ENCODE assay signal across 2 cellular contexts in the genomic region with DNA sequence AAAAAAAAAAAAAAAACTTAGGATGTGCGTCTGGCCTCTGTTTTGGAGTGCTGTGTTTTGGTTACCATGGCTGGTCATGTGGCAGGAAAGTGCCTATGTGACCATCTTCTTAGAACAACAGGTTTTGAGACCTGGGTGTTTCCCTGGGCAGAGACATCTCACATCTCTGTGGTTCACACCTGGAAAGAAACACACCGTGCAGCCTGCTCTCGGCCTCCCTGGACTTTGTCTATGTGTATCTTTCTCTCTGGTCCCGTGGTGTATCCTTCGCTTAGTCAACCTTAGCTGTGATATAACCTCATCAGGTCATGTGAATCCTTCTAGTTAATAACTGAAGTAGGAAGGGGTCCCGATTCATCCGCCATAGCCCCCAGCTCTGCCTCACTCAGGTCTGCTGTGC.
TF ChIP-seq lines count a peak whose summit lies in the region.

No MANE protein-coding gene starts in this region.

TF ChIP-seq in GM12878, 131 proteins besides CTCF, POLR2A, EP300 and RAD21 (continues in another document):
- TF ChIP-seq RCOR1 (conservative IDR thresholded peaks at IDR 0.05; ENCODE audit: low read depth, low read length): no peak
- TF ChIP-seq, protein P1, sequence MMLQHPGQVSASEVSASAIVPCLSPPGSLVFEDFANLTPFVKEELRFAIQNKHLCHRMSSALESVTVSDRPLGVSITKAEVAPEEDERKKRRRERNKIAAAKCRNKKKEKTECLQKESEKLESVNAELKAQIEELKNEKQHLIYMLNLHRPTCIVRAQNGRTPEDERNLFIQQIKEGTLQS (IDR thresholded peaks at IDR 0.05; ENCODE audit: borderline replicate concordance, extremely low read depth, low read depth, low read length): no peak
- TF ChIP-seq ESRRA (IDR thresholded peaks at IDR 0.05; ENCODE audit: low read length): no peak
- no peak for TF ChIP-seq ZBED1 (IDR thresholded peaks at IDR 0.05; ENCODE audit: borderline replicate concordance)
- TF ChIP-seq, protein P2, sequence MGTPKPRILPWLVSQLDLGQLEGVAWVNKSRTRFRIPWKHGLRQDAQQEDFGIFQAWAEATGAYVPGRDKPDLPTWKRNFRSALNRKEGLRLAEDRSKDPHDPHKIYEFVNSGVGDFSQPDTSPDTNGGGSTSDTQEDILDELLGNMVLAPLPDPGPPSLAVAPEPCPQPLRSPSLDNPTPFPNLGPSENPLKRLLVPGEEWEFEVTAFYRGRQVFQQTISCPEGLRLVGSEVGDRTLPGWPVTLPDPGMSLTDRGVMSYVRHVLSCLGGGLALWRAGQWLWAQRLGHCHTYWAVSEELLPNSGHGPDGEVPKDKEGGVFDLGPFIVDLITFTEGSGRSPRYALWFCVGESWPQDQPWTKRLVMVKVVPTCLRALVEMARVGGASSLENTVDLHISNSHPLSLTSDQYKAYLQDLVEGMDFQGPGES (IDR thresholded peaks at IDR 0.05): no peak
- TF ChIP-seq, protein P3, sequence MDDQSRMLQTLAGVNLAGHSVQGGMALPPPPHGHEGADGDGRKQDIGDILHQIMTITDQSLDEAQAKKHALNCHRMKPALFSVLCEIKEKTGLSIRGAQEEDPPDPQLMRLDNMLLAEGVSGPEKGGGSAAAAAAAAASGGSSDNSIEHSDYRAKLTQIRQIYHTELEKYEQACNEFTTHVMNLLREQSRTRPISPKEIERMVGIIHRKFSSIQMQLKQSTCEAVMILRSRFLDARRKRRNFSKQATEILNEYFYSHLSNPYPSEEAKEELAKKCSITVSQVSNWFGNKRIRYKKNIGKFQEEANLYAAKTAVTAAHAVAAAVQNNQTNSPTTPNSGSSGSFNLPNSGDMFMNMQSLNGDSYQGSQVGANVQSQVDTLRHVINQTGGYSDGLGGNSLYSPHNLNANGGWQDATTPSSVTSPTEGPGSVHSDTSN (IDR thresholded peaks at IDR 0.05; ENCODE audit: insufficient replicate concordance, low read depth, low read length): no peak
- TF ChIP-seq SREBF2 (IDR thresholded peaks at IDR 0.05; ENCODE audit: low read length): no peak
- TF ChIP-seq, protein P4, sequence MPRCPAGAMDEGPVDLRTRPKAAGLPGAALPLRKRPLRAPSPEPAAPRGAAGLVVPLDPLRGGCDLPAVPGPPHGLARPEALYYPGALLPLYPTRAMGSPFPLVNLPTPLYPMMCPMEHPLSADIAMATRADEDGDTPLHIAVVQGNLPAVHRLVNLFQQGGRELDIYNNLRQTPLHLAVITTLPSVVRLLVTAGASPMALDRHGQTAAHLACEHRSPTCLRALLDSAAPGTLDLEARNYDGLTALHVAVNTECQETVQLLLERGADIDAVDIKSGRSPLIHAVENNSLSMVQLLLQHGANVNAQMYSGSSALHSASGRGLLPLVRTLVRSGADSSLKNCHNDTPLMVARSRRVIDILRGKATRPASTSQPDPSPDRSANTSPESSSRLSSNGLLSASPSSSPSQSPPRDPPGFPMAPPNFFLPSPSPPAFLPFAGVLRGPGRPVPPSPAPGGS (IDR thresholded peaks at IDR 0.05; ENCODE audit: borderline replicate concordance, insufficient read depth, low read depth, low read length, poor library complexity, severe bottlenecking): no peak
- TF ChIP-seq, protein P5, sequence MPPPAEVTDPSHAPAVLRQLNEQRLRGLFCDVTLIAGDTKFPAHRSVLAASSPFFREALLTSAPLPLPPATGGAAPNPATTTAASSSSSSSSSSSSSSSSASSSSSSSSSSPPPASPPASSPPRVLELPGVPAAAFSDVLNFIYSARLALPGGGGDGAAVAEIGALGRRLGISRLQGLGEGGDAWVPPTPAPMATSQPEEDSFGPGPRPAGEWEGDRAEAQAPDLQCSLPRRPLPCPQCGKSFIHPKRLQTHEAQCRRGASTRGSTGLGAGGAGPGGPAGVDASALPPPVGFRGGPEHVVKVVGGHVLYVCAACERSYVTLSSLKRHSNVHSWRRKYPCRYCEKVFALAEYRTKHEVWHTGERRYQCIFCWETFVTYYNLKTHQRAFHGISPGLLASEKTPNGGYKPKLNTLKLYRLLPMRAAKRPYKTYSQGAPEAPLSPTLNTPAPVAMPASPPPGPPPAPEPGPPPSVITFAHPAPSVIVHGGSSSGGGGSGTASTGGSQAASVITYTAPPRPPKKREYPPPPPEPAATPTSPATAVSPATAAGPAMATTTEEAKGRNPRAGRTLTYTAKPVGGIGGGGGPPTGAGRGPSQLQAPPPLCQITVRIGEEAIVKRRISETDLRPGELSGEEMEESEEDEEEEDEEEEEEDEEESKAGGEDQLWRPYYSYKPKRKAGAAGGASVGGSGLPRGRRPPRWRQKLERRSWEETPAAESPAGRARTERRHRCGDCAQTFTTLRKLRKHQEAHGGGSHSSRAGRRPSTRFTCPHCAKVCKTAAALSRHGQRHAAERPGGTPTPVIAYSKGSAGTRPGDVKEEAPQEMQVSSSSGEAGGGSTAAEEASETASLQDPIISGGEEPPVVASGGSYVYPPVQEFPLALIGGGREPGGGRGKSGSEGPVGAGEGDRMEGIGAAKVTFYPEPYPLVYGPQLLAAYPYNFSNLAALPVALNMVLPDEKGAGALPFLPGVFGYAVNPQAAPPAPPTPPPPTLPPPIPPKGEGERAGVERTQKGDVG (CRISPR knock-in tag; IDR thresholded peaks at IDR 0.05): no peak
- TF ChIP-seq STAT1 (conservative IDR thresholded peaks at IDR 0.05): no peak
- TF ChIP-seq, protein P6, sequence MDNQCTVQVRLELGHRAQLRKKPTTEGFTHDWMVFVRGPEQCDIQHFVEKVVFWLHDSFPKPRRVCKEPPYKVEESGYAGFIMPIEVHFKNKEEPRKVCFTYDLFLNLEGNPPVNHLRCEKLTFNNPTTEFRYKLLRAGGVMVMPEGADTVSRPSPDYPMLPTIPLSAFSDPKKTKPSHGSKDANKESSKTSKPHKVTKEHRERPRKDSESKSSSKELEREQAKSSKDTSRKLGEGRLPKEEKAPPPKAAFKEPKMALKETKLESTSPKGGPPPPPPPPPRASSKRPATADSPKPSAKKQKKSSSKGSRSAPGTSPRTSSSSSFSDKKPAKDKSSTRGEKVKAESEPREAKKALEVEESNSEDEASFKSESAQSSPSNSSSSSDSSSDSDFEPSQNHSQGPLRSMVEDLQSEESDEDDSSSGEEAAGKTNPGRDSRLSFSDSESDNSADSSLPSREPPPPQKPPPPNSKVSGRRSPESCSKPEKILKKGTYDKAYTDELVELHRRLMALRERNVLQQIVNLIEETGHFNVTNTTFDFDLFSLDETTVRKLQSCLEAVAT (IDR thresholded peaks at IDR 0.05): no peak

TF ChIP-seq in HepG2, 621 proteins besides CTCF, POLR2A, EP300 and RAD21:
- TF ChIP-seq, protein P7, sequence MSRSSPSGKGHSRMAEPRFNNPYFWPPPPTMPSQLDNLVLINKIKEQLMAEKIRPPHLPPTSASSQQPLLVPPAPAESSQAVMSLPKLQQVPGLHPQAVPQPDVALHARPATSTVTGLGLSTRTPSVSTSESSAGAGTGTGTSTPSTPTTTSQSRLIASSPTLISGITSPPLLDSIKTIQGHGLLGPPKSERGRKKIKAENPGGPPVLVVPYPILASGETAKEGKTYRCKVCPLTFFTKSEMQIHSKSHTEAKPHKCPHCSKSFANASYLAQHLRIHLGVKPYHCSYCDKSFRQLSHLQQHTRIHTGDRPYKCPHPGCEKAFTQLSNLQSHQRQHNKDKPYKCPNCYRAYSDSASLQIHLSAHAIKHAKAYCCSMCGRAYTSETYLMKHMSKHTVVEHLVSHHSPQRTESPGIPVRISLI (CRISPR knock-in tag; IDR thresholded peaks at IDR 0.05; ENCODE audit: borderline replicate concordance): peak; percentile 71; the same call in 1 of the 2 replicates
- 0 out of 2 replicates have a peak, but pooled peaks have one; percentile 18 for TF ChIP-seq RXRB (CRISPR knock-in tag; IDR thresholded peaks at IDR 0.05; ENCODE audit: borderline replicate concordance)
- peak; percentile 33; the same call in 1 of the 2 replicates for TF ChIP-seq SAP130 (CRISPR knock-in tag; IDR thresholded peaks at IDR 0.05; ENCODE audit: low read depth)
- TF ChIP-seq ZNF121 (CRISPR knock-in tag; IDR thresholded peaks at IDR 0.05): peak; percentile 81
- TF ChIP-seq, protein P8, sequence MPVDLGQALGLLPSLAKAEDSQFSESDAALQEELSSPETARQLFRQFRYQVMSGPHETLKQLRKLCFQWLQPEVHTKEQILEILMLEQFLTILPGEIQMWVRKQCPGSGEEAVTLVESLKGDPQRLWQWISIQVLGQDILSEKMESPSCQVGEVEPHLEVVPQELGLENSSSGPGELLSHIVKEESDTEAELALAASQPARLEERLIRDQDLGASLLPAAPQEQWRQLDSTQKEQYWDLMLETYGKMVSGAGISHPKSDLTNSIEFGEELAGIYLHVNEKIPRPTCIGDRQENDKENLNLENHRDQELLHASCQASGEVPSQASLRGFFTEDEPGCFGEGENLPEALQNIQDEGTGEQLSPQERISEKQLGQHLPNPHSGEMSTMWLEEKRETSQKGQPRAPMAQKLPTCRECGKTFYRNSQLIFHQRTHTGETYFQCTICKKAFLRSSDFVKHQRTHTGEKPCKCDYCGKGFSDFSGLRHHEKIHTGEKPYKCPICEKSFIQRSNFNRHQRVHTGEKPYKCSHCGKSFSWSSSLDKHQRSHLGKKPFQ (CRISPR knock-in tag; IDR thresholded peaks at IDR 0.05; ENCODE audit: insufficient replicate concordance): peak; percentile 97
- TF ChIP-seq, protein P9, sequence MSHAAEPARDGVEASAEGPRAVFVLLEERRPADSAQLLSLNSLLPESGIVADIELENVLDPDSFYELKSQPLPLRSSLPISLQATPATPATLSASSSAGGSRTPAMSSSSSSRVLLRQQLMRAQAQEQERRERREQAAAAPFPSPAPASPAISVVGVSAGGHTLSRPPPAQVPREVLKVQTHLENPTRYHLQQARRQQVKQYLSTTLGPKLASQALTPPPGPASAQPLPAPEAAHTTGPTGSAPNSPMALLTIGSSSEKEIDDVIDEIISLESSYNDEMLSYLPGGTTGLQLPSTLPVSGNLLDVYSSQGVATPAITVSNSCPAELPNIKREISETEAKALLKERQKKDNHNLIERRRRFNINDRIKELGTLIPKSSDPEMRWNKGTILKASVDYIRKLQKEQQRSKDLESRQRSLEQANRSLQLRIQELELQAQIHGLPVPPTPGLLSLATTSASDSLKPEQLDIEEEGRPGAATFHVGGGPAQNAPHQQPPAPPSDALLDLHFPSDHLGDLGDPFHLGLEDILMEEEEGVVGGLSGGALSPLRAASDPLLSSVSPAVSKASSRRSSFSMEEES (CRISPR knock-in tag; IDR thresholded peaks at IDR 0.05): peak; percentile 73
- TF ChIP-seq ZNF724P (CRISPR knock-in tag; IDR thresholded peaks at IDR 0.05; ENCODE audit: borderline replicate concordance): no peak
- no peak for TF ChIP-seq HDAC1 (CRISPR knock-in tag; IDR thresholded peaks at IDR 0.05)
- TF ChIP-seq HNF4A (CRISPR knock-in tag; IDR thresholded peaks at IDR 0.05): peak; percentile 54; the same call in 1 of the 2 replicates
- TF ChIP-seq ZFP82 (CRISPR knock-in tag; IDR thresholded peaks at IDR 0.05; ENCODE audit: borderline replicate concordance): no peak
